In the genomic region with DNA sequence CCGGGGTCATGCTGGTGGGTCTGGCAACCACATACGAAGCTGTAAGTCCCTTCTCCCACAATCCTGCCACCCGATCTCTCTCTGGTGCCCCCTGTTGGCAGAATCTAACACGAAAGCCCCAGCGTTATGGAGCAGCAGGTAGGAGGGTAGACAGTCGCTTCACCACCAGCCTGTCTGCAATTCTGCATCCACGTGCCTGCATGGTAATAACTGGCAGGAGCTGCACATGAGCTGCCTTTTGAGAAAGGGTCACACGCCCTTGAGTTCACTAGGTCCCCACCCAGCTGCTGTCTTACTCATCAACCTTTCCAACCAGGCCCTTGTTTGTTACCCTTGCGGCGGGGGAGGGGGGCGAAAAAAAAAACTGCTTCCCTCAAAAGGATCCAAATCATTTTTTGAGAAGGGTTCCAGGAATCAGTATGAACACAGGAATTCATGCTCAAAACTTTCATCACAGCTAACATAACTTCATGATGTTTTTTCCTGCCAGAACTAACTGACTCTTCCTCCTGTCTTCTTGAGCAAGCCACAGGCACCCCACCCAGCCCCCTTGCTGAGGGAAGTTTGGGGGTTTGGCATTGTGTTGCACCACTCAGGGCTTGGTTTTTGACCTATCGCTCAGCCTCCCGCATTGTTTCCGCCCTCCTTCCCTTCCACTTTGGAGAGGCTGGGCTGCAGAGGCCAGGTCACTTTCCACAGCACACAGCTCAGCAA, we compare ENCODE assay signal across 8 cellular contexts. TPM values are rescaled to one million over a fixed set of nuclear protein-coding genes. Genes with fewer than 3 reads are reported as not detected.
DNase-seq lines count a peak whose midpoint lies in the region.

No MANE protein-coding gene starts in this region.

- peak; percentile 38 to 45 for DNase-seq in activated CD4-positive, alpha-beta T cell treated with anti-CD3 and anti-CD28 coated beads for 24 hours (ENCODE audit: low read depth in 2 of 2)
- DNase-seq in activated CD4-positive, alpha-beta T cell treated with anti-CD3 and anti-CD28 coated beads for 1 hour: no peak
- DNase-seq in NCI-H460 (ENCODE audit: extremely low read depth, low read depth) (peak; percentile 24), activated T-cell treated with anti-CD3 and anti-CD28 coated beads for 48 hours (ENCODE audit: low read depth) (peak; percentile 47), germinal center (ENCODE audit: low spot score) (peak; percentile 72), pons (ENCODE audit: low spot score) (peak; percentile 18), cerebellum (ENCODE audit: low spot score) (no peak), NCI-H1092 (lab: John Stamatoyannopoulos, UW) (no peak)

RNA-seq across cellular contexts. Expression of a gene that starts 19.6 kb away (rescaled TPM):
- not detected in 2 replicates for total RNA-seq in NCI-H460 (2014; rRNA removed; shearing (Covaris generic))
- polyA plus RNA-seq in NCI-H460 (2014; cell fraction: nucleus; rRNA removed): not detected in 2 replicates
- not detected for total RNA-seq in cerebellum

Comparison
In these comparisons a context has a peak if more than half of its experiments do, and no peak if none do; other contexts are left out.
1. DNase-seq: peak in activated CD4-positive, alpha-beta T cell treated with anti-CD3 and anti-CD28 coated beads for 24 hours (2 of 2), NCI-H460 (single experiment), activated T-cell treated with anti-CD3 and anti-CD28 coated beads for 48 hours (single experiment), germinal center (single experiment) and pons (single experiment); none in activated CD4-positive, alpha-beta T cell treated with anti-CD3 and anti-CD28 coated beads for 1 hour (single experiment), cerebellum (single experiment) and NCI-H1092 (single experiment).